8 cellular contexts compared by ENCODE assay signal in genomic region chr2:8515390-8515761, GRCh38.
DNase-seq lines count a peak whose midpoint lies in the region; ATAC-seq lines count a peak whose summit lies in the region.

No MANE protein-coding gene starts in this region.

- peak; percentile 70 for ATAC-seq in GM19324 (IDR thresholded peaks at IDR 0.05; ENCODE audit: low FRiP score, unreplicated experiment)
- peak; percentile 76 for ATAC-seq in HG03432 (IDR thresholded peaks at IDR 0.05; ENCODE audit: unreplicated experiment)

- DNase-seq in Ammon's horn (ENCODE audit: low spot score) (peak; percentile 66), globus pallidus (ENCODE audit: low spot score) (peak; percentile 58), NCI-H1930 (lab: John Stamatoyannopoulos, UW) (no peak), NCI-H2107 treated with DMSO at 0.1 percent for 48 hours (lab: John Stamatoyannopoulos, UW; ENCODE audit: unreplicated experiment) (no peak)
- peak; percentile 55 for DNase-seq in activated CD4-positive, CD25-positive, alpha-beta regulatory T cell treated with anti-CD3 and anti-CD28 coated beads, Interleukin-2, amount 50 U/mL, for 72 hours
- peak; percentile 55 to 59 for DNase-seq in stimulated activated CD8-positive, alpha-beta memory T cell treated with anti-CD3 and anti-CD28 coated beads, Interleukin-15, amount 100 ng/mL, for 48 hours (ENCODE audit: low read depth in 2 of 2)

Comparison
In these comparisons a context has a peak if more than half of its experiments do, and no peak if none do; other contexts are left out.
1. DNase-seq: peak in Ammon's horn (single experiment), activated CD4-positive, CD25-positive, alpha-beta regulatory T cell treated with anti-CD3 and anti-CD28 coated beads, Interleukin-2, amount 50 U/mL, for 72 hours (single experiment), globus pallidus (single experiment) and stimulated activated CD8-positive, alpha-beta memory T cell treated with anti-CD3 and anti-CD28 coated beads, Interleukin-15, amount 100 ng/mL, for 48 hours (2 of 2); none in NCI-H1930 (0 of 2) and NCI-H2107 treated with DMSO at 0.1 percent for 48 hours (single experiment).